22 cellular contexts compared by ENCODE assay signal in genomic region chr22:45865561-45866397, GRCh38.
DNase-seq lines count a peak whose midpoint lies in the region; ATAC-seq, FAIRE-seq and TF ChIP-seq lines count a peak whose summit lies in the region.
"Had no signal": no experiment of that assay in that cellular context is flagged by ENCODE, and none has a peak within 500 bp of the region (broad histone marks: within the 10 kb centered on the region; RNA-seq: fewer than 3 reads in every experiment).

No MANE protein-coding gene starts in this region.

- no TSS peak for BruUV-seq in HepG2 (replicated peaks; lab: Mats Ljungman, UMichigan)

- POLR2A ChIA-PET in HepG2 (lab: Yijun Ruan, JAX): no interaction called here
- POLR2A ChIA-PET in CD4-positive, alpha-beta memory T cell (lab: Charles Lee; ENCODE audit: partially characterized antibody): no interaction called here

- TF ChIP-seq POLR2A in HepG2 (IDR thresholded peaks at IDR 0.05; ENCODE audit: insufficient read depth in 1 of 2, low read depth in 2 of 2, low read length in 2 of 2) (no peak), right lobe of liver (IDR thresholded peaks at IDR 0.05) (no peak), esophagus muscularis mucosa (IDR thresholded peaks at IDR 0.05; ENCODE audit: low read depth) (no peak)

- ATAC-seq in HepG2: no peak; the same call in 2 of the 3 replicates
- no peak for ATAC-seq in right lobe of liver
- ATAC-seq: activated naive CD4-positive, alpha-beta T cell treated with anti-CD3 and anti-CD28 coated beads, Interleukin-2, amount 50 U/mL, for 72 hours; body of pancreas; naive thymus-derived CD8-positive, alpha-beta T cell had no signal

- peak overlapping the region; percentile 62 for H3K4me3 Mint-ChIP-seq in neural progenitor cell
- H3K4me3 Mint-ChIP-seq in CD4-positive, alpha-beta memory T cell: no peak overlapping the region
- H3K4me3 Mint-ChIP-seq: activated T-cell treated with anti-CD3 and anti-CD28 coated beads, Interleukin-2, amount 50 U/mL, for 4 hours; naive thymus-derived CD8-positive, alpha-beta T cell had no signal

- intact Hi-C loops in HepG2 (cut with micrococcal nuclease; ENCODE audit: unreplicated experiment) (loop anchor here (10.0 kb wide), 1 partner anchor 221 kb away; no protein-coding TSS in a partner anchor), right lobe of liver (cut with DNase I) (loop anchor here in 1 of 2 donors (10.0 kb wide), 1 partner anchor 221 kb away; no protein-coding TSS in a partner anchor), esophagus muscularis mucosa (cut with DNase I) (loop anchor here (5.0 kb wide), 1 partner anchor 223 kb away; no protein-coding TSS in a partner anchor)
- intact Hi-C loops in CD4-positive, alpha-beta memory T cell (cut with micrococcal nuclease): no loop called here

- H3K79me2 ChIP-seq in HepG2 (ENCODE audit: insufficient read depth, low read length) (no peaks in the 10 kb centered on the region), neural progenitor cell (ENCODE audit: low read depth) (no peaks in the 10 kb centered on the region)

- H4K20me1 ChIP-seq in HepG2 (ENCODE audit: insufficient read depth, low read length) (peaks cover 5% of the 10 kb centered on the region; the same call in 1 of the 2 replicates), neural progenitor cell (ENCODE audit: low read depth) (peaks cover 11% of the 10 kb centered on the region)

- peaks cover 21% of the 10 kb centered on the region for H3K27me3 Mint-ChIP-seq in neural progenitor cell (ENCODE audit: insufficient read depth, low read depth)
- peaks cover 23 to 24% of the 10 kb centered on the region in 2 donors for H3K27me3 Mint-ChIP-seq in CD4-positive, alpha-beta memory T cell

- H3K4me2 ChIP-seq in HepG2 (ENCODE audit: low read depth, low read length) (no peak overlapping the region), neural progenitor cell (peak overlapping the region; percentile 94)

- no peak for FAIRE-seq in HepG2 (lab: Jason Lieb, UNC)

- H3K9me3 Mint-ChIP-seq in neural progenitor cell: peaks cover 3% of the 10 kb centered on the region
- peaks cover 0 to 15% (median 6%) of the 10 kb centered on the region in 8 donors for H3K9me3 Mint-ChIP-seq in CD4-positive, alpha-beta memory T cell
- H3K9me3 Mint-ChIP-seq: activated T-cell treated with anti-CD3 and anti-CD28 coated beads, Interleukin-2, amount 50 U/mL, for 4 hours had no signal

- no peak for TF ChIP-seq RAD21 in HepG2 (CRISPR knock-in tag; IDR thresholded peaks at IDR 0.05)

- peaks cover 15% of the 10 kb centered on the region for H3F3A ChIP-seq in neural progenitor cell (ENCODE audit: low read depth)

- H3K9ac ChIP-seq in HepG2 (ENCODE audit: insufficient read depth, low read depth, low read length) (no peak overlapping the region), neural progenitor cell (no peak overlapping the region)
- H3K9ac ChIP-seq: GM23248 had no signal

- H3K27ac ChIP-seq in HepG2 (ENCODE audit: extremely low read length, insufficient read depth, low read length) (no peak overlapping the region), right lobe of liver (no peak overlapping the region), esophagus muscularis mucosa (replicated peaks in 1 of 4) (no peak overlapping the region), neural progenitor cell (no peak overlapping the region)
- H3K27ac ChIP-seq in CD4-positive, alpha-beta memory T cell (ENCODE audit: low read depth, low read length): no peak overlapping the region
- H3K27ac ChIP-seq: body of pancreas, GM23248 had no signal

- H2AFZ ChIP-seq in HepG2 (ENCODE audit: low read length) (no peak overlapping the region), neural progenitor cell (replicated peaks) (no peak overlapping the region)
- H2AFZ ChIP-seq: GM23248 had no signal

- H3K4me1 ChIP-seq in HepG2 (ENCODE audit: insufficient read depth, low read length) (no peaks in the 10 kb centered on the region), right lobe of liver (peaks cover 0 to 14% (median 0%) of the 10 kb centered on the region in 4 donors), esophagus muscularis mucosa (peaks cover 15 to 41% (median 32%) of the 10 kb centered on the region in 4 donors), neural progenitor cell (peaks cover 20% of the 10 kb centered on the region)
- H3K4me1 ChIP-seq in CD4-positive, alpha-beta memory T cell (ENCODE audit: insufficient read depth, low read length): peaks cover 9% of the 10 kb centered on the region

- in situ Hi-C loops in HepG2 (cut with HindIII; ENCODE audit: extremely low pct_ligation_motif_present, low pct_unique_long_range_greater_than_20kb): loop anchor here (5.0 kb wide), 1 partner anchor 288 kb away; no protein-coding TSS in a partner anchor

- no peaks in the 10 kb centered on the region for H3K9me3 ChIP-seq in HepG2 (ENCODE audit: low read length)
- no peaks in the 10 kb centered on the region for H3K9me3 ChIP-seq in right lobe of liver
- H3K9me3 ChIP-seq in esophagus muscularis mucosa: peaks cover 0 to 7% (median 0%) of the 10 kb centered on the region in 4 donors
- no peaks in the 10 kb centered on the region for H3K9me3 ChIP-seq in neural progenitor cell (ENCODE audit: low read depth)
- no peaks in the 10 kb centered on the region for H3K9me3 ChIP-seq in CD4-positive, alpha-beta memory T cell (ENCODE audit: control insufficient read depth in 1 of 2, low read length in 2 of 2)
- H3K9me3 ChIP-seq: body of pancreas had no signal

- H3K36me3 ChIP-seq in HepG2 (replicated peaks in 1 of 2; ENCODE audit: control insufficient read depth in 1 of 2, insufficient read depth in 2 of 2, low read length in 2 of 2): no peaks in the 10 kb centered on the region
- H3K36me3 ChIP-seq in right lobe of liver: no peaks in the 10 kb centered on the region
- H3K36me3 ChIP-seq in esophagus muscularis mucosa: no peaks in the 10 kb centered on the region
- H3K36me3 ChIP-seq in neural progenitor cell: no peaks in the 10 kb centered on the region
- H3K36me3 ChIP-seq in CD4-positive, alpha-beta memory T cell (ENCODE audit: insufficient read depth, low read length): no peaks in the 10 kb centered on the region

- no peak overlapping the region for H3K4me3 ChIP-seq in HepG2 (replicated peaks in 1 of 3; ENCODE audit: insufficient read depth in 1 of 3, low read depth in 2 of 3, low read length in 3 of 3)
- no peak overlapping the region for H3K4me3 ChIP-seq in right lobe of liver
- no peak overlapping the region for H3K4me3 ChIP-seq in esophagus muscularis mucosa
- H3K4me3 ChIP-seq in neural progenitor cell: no peak overlapping the region
- H3K4me3 ChIP-seq in CD4-positive, alpha-beta memory T cell (ENCODE audit: low read length in 2 of 2): no peak overlapping the region
- H3K4me3 ChIP-seq: body of pancreas had no signal

- H3K36me3 Mint-ChIP-seq in neural progenitor cell: peaks cover 10% of the 10 kb centered on the region
- peaks cover 4 to 7% of the 10 kb centered on the region in 2 donors for H3K36me3 Mint-ChIP-seq in CD4-positive, alpha-beta memory T cell

- H3K27me3 ChIP-seq in HepG2 (ENCODE audit: control insufficient read depth in 1 of 2, insufficient read depth in 2 of 2, low read length in 2 of 2): peaks cover 1 to 23% of the 10 kb centered on the region in 2 experiments; a peak in 3 of 5 replicates
- no peaks in the 10 kb centered on the region for H3K27me3 ChIP-seq in right lobe of liver
- peaks cover 0 to 57% (median 20%) of the 10 kb centered on the region in 4 donors for H3K27me3 ChIP-seq in esophagus muscularis mucosa
- peaks cover 71% of the 10 kb centered on the region for H3K27me3 ChIP-seq in neural progenitor cell
- peaks cover 9% of the 10 kb centered on the region for H3K27me3 ChIP-seq in CD4-positive, alpha-beta memory T cell (ENCODE audit: insufficient read depth, low read length)
- H3K27me3 ChIP-seq: body of pancreas had no signal

- peaks cover 58% of the 10 kb centered on the region for H3K4me1 Mint-ChIP-seq in neural progenitor cell
- peaks cover 2 to 22% (median 8%) of the 10 kb centered on the region in 4 donors for H3K4me1 Mint-ChIP-seq in CD4-positive, alpha-beta memory T cell
- H3K4me1 Mint-ChIP-seq: CD14-positive monocyte had no signal

- no peak for DNase-seq in HepG2 (ENCODE audit: low spot score)
- DNase-seq in right lobe of liver: no peak
- DNase-seq in esophagus muscularis mucosa (ENCODE audit: extremely low spot score): peak; percentile 57
- DNase-seq in neural progenitor cell (ENCODE audit: low spot score): no peak
- no peak for DNase-seq in effector CD8-positive, alpha-beta T cell (lab: John Stamatoyannopoulos, UW)
- DNase-seq in NCI-H2029 (lab: John Stamatoyannopoulos, UW): no peak
- DNase-seq in CD4-positive, alpha-beta memory T cell: no peak
- no peak for DNase-seq in stimulated activated CD4-positive, alpha-beta T cell treated with anti-CD3 and anti-CD28 coated beads, Interleukin-15, amount 100 ng/mL, for 24 hours
- DNase-seq: activated CD4-positive, alpha-beta T cell treated with anti-CD3 and anti-CD28 coated beads, Interleukin-2, amount 50 U/mL, for 4 hours; activated T-cell treated with anti-CD3 and anti-CD28 coated beads, Interleukin-2, amount 50 U/mL, for 4 hours; body of pancreas; cortex of kidney; erythroblast; GM23248; MV-4-11; NCI-H2107; NCI-H526 treated with DMSO at 0.1 percent for 48 hours; SHP77 treated with DMSO at 0.1 percent for 48 hours; T-helper 1 cell had no signal

- WGBS in HepG2 (ENCODE audit: low lambda C conversion rate): 82% methylated on average over 18 of the region's 41 CpGs
- 68% methylated on average over 4 of the region's 41 CpGs for WGBS in right lobe of liver (ENCODE audit: insufficient coverage, low coverage, low lambda C conversion rate, missing lambda C conversion rate)
- WGBS in esophagus muscularis mucosa: 90% methylated on average over 8 of the region's 41 CpGs

- TF ChIP-seq CTCF in HepG2 (CRISPR knock-in tag; IDR thresholded peaks at IDR 0.05) (0 out of 2 replicates have a peak, but pooled peaks have one; percentile 6), right lobe of liver (IDR thresholded peaks at IDR 0.05) (no peak), esophagus muscularis mucosa (IDR thresholded peaks at IDR 0.05) (no peak), neural progenitor cell (IDR thresholded peaks at IDR 0.05) (peak; percentile 23)

- CTCF ChIA-PET in HepG2 (lab: Yijun Ruan, JAX; ENCODE audit: low intra/inter-chr PET ratio, low total read pairs): no interaction called here
- CTCF ChIA-PET in CD4-positive, alpha-beta memory T cell (lab: Charles Lee; ENCODE audit: partially characterized antibody): interaction anchor here (1.0 to 2.6 kb wide), 4 partner anchors 21 to 47 kb away, joined by 3 to 8 read pairs (median 5); no protein-coding TSS in a partner anchor

- H3K27ac Mint-ChIP-seq in neural progenitor cell: no peak overlapping the region
- H3K27ac Mint-ChIP-seq in CD4-positive, alpha-beta memory T cell: no peak overlapping the region
- H3K27ac Mint-ChIP-seq: activated naive CD4-positive, alpha-beta T cell treated with anti-CD3 and anti-CD28 coated beads, Interleukin-2, amount 50 U/mL, for 72 hours; CD14-positive monocyte had no signal

- TF ChIP-seq EP300 in HepG2 (IDR thresholded peaks at IDR 0.05; ENCODE audit: low read depth in 2 of 2, low read length in 2 of 2) (no peak), HepG2 (CRISPR knock-in tag; IDR thresholded peaks at IDR 0.05; ENCODE audit: borderline replicate concordance) (no peak), esophagus muscularis mucosa (IDR thresholded peaks at IDR 0.05) (no peak)

Comparison
In these comparisons a context has a peak if more than half of its experiments do, and no peak if none do; other contexts are left out.
1. CTCF ChIP-seq: peak in HepG2 (single experiment) and neural progenitor cell (single experiment); none in right lobe of liver (0 of 4) and esophagus muscularis mucosa (0 of 3).